1 cellular context compared by ENCODE assay signal in genomic region chr11:58578635-58579191, GRCh38.
TF ChIP-seq lines count a peak whose summit lies in the region.

Gene ZFP91 (plus strand): TSS chr11:58579063. CDS start chr11:58579282, 219 bp downstream.

TF ChIP-seq in GM12878, 131 proteins besides CTCF, POLR2A, EP300 and RAD21 (continued from another document):
- TF ChIP-seq E2F4 (IDR thresholded peaks at IDR 0.05; ENCODE audit: low read depth, low read length) (peak; percentile 74; the same call in 1 of the 2 replicates), SREBF1 (IDR thresholded peaks at IDR 0.05; ENCODE audit: low read length) (no peak), CBX3 (IDR thresholded peaks at IDR 0.05; ENCODE audit: borderline replicate concordance, low read depth) (no peak), KLF5 (IDR thresholded peaks at IDR 0.05; ENCODE audit: partially characterized antibody) (peak; percentile 10), STAT3 (IDR thresholded peaks at IDR 0.05; ENCODE audit: low read depth, low read length) (no peak), DPF2 (IDR thresholded peaks at IDR 0.05) (no peak), RBBP5 (conservative IDR thresholded peaks at IDR 0.05) (no peak), SREBF2 (IDR thresholded peaks at IDR 0.05; ENCODE audit: low read length) (no peak), CBFB (IDR thresholded peaks at IDR 0.05; ENCODE audit: low read depth) (peak; percentile 96), BACH1 (IDR thresholded peaks at IDR 0.05; ENCODE audit: borderline replicate concordance) (peak; percentile 71; the same call in 1 of the 2 replicates), SMC3 (IDR thresholded peaks at IDR 0.05; ENCODE audit: borderline replicate concordance, low read length) (no peak), E2F8 (IDR thresholded peaks at IDR 0.05; ENCODE audit: low read depth, partially characterized antibody) (peak; percentile 71), ZNF24 (IDR thresholded peaks at IDR 0.05) (no peak), ZNF207 (IDR thresholded peaks at IDR 0.05; ENCODE audit: borderline replicate concordance) (no peak; the same call in 1 of the 2 replicates), NR2F1 (conservative IDR thresholded peaks at IDR 0.05) (peak; percentile 83), TARDBP (IDR thresholded peaks at IDR 0.05; ENCODE audit: borderline replicate concordance) (no peak), SMAD1 (IDR thresholded peaks at IDR 0.05; ENCODE audit: low read depth, partially characterized antibody) (peak; percentile 80), HDAC6 (IDR thresholded peaks at IDR 0.05; ENCODE audit: unreplicated experiment) (peak; percentile 67), IRF4 (IDR thresholded peaks at IDR 0.05; ENCODE audit: low read depth, low read length) (no peak), IKZF2 (IDR thresholded peaks at IDR 0.05) (no peak), SIN3A (IDR thresholded peaks at IDR 0.05; ENCODE audit: low read depth, low read length) (no peak), GATAD2B (conservative IDR thresholded peaks at IDR 0.05; ENCODE audit: low read depth) (peak; percentile 8; the same call in 1 of the 2 replicates), POLR2AphosphoS2 (IDR thresholded peaks at IDR 0.05; ENCODE audit: low read depth, low read length) (peak; percentile 34; the same call in 1 of the 2 replicates), ZNF274 (IDR thresholded peaks at IDR 0.05; ENCODE audit: insufficient read depth, insufficient read length) (no peak), IRF3 (IDR thresholded peaks at IDR 0.05) (0 out of 2 replicates have a peak, but pooled peaks have one; percentile 44), SMARCA5 (IDR thresholded peaks at IDR 0.05) (peak; percentile 94), POU2F2 (IDR thresholded peaks at IDR 0.05; ENCODE audit: borderline replicate concordance, low read depth, low read length) (0 out of 3 replicates have a peak, but pooled peaks have one; percentile 38), CREM (IDR thresholded peaks at IDR 0.05; ENCODE audit: low read depth) (peak; percentile 13; the same call in 1 of the 2 replicates), SMAD5 (IDR thresholded peaks at IDR 0.05; ENCODE audit: low read depth) (peak; percentile 89), ZNF622 (IDR thresholded peaks at IDR 0.05) (no peak), PBX3 (IDR thresholded peaks at IDR 0.05; ENCODE audit: insufficient replicate concordance, low read depth, low read length) (peak; percentile 91), LARP7 (IDR thresholded peaks at IDR 0.05) (peak; percentile 90), FOS (IDR thresholded peaks at IDR 0.05; ENCODE audit: borderline replicate concordance, extremely low read depth, insufficient read length) (peak; percentile 15), HDAC2 (IDR thresholded peaks at IDR 0.05) (no peak), FOXK2 (IDR thresholded peaks at IDR 0.05) (no peak), NR2C1 (IDR thresholded peaks at IDR 0.05) (0 out of 2 replicates have a peak, but pooled peaks have one; percentile 29), HDGF (IDR thresholded peaks at IDR 0.05) (peak; percentile 86), RELA (IDR thresholded peaks at IDR 0.05; ENCODE audit: borderline replicate concordance, partially characterized antibody) (peak; percentile 21)
- TF ChIP-seq, protein P1, sequence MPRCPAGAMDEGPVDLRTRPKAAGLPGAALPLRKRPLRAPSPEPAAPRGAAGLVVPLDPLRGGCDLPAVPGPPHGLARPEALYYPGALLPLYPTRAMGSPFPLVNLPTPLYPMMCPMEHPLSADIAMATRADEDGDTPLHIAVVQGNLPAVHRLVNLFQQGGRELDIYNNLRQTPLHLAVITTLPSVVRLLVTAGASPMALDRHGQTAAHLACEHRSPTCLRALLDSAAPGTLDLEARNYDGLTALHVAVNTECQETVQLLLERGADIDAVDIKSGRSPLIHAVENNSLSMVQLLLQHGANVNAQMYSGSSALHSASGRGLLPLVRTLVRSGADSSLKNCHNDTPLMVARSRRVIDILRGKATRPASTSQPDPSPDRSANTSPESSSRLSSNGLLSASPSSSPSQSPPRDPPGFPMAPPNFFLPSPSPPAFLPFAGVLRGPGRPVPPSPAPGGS (IDR thresholded peaks at IDR 0.05; ENCODE audit: borderline replicate concordance, insufficient read depth, low read depth, low read length, poor library complexity, severe bottlenecking), result no peak
- TF ChIP-seq, protein P2, sequence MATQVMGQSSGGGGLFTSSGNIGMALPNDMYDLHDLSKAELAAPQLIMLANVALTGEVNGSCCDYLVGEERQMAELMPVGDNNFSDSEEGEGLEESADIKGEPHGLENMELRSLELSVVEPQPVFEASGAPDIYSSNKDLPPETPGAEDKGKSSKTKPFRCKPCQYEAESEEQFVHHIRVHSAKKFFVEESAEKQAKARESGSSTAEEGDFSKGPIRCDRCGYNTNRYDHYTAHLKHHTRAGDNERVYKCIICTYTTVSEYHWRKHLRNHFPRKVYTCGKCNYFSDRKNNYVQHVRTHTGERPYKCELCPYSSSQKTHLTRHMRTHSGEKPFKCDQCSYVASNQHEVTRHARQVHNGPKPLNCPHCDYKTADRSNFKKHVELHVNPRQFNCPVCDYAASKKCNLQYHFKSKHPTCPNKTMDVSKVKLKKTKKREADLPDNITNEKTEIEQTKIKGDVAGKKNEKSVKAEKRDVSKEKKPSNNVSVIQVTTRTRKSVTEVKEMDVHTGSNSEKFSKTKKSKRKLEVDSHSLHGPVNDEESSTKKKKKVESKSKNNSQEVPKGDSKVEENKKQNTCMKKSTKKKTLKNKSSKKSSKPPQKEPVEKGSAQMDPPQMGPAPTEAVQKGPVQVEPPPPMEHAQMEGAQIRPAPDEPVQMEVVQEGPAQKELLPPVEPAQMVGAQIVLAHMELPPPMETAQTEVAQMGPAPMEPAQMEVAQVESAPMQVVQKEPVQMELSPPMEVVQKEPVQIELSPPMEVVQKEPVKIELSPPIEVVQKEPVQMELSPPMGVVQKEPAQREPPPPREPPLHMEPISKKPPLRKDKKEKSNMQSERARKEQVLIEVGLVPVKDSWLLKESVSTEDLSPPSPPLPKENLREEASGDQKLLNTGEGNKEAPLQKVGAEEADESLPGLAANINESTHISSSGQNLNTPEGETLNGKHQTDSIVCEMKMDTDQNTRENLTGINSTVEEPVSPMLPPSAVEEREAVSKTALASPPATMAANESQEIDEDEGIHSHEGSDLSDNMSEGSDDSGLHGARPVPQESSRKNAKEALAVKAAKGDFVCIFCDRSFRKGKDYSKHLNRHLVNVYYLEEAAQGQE (IDR thresholded peaks at IDR 0.05; ENCODE audit: low read depth, low read length), result no peak
- TF ChIP-seq, protein P3, sequence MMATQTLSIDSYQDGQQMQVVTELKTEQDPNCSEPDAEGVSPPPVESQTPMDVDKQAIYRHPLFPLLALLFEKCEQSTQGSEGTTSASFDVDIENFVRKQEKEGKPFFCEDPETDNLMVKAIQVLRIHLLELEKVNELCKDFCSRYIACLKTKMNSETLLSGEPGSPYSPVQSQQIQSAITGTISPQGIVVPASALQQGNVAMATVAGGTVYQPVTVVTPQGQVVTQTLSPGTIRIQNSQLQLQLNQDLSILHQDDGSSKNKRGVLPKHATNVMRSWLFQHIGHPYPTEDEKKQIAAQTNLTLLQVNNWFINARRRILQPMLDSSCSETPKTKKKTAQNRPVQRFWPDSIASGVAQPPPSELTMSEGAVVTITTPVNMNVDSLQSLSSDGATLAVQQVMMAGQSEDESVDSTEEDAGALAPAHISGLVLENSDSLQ (IDR thresholded peaks at IDR 0.05), result peak; percentile 88
TF ChIP-seq in GM12878: peak in this region for 42.
